ENCODE assay signal across 15 cellular contexts in the genomic region with DNA sequence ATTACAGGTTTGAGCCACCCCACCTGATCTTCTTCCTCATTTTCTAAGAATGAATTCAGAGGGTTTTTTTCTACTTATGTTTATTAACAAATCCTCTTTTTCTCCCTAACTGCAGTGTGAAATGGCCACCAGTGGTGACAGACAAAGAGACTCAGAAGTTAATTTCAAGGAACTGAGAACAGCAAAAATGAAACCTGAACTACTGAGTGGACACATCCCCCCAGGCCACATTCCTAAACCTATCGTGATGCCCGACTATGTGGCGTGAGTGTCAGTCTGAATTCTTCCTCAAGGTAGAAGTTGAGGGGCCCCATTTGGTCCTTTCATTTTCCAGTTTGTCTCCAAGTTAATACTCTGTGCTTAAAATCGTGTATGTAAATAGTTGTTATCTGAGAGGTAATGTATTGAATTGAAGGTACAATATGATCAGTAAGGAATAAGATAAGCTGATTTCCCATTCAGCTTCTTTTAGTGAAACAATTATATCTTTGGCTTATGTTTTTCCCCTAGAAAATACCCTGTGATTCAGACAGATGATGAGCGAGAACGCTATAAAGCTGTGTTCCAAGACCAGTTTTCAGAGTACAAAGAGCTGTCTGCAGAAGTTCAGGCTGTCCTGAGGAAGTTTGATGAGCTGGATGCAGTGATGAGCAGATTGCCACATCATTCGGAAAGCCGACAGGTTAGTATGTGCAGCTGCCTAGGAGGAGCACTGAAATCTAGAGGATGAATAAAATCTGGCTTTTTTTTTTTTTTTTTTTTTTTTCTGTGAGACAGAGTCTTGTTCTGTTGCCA. TPM values are rescaled to one million over a fixed set of nuclear protein-coding genes. Genes with fewer than 3 reads are reported as not detected.
A peak's percentile ranks its signal among the peaks of the same experiment; 100 is the strongest.
DNase-seq lines count a peak whose midpoint lies in the region; ATAC-seq and TF ChIP-seq lines count a peak whose summit lies in the region.
"Had no signal": no experiment of that assay in that cellular context is flagged by ENCODE, and none has a peak within 500 bp of the region (broad histone marks: within the 10 kb centered on the region; RNA-seq: fewer than 3 reads in every experiment).

No MANE protein-coding gene starts in this region.

- H3K4me3 Mint-ChIP-seq in activated T-cell treated with anti-CD3 and anti-CD28 coated beads, Interleukin-2, amount 50 U/mL, for 24 hours, result no peak overlapping the region
- no peak overlapping the region for H3K4me3 Mint-ChIP-seq in type B pancreatic cell
- no peak overlapping the region for H3K4me3 Mint-ChIP-seq in activated CD8-positive, alpha-beta T cell treated with anti-CD3 and anti-CD28 coated beads, Interleukin-2, amount 10 ng/mL, durations not matched to agents 7 days and 5 days

- TF ChIP-seq CTCF in type B pancreatic cell (conservative IDR thresholded peaks at IDR 0.05) (no peak), RWPE1 (conservative IDR thresholded peaks at IDR 0.05; ENCODE audit: low read depth) (no peak)

- H3K4me1 Mint-ChIP-seq in activated T-cell treated with anti-CD3 and anti-CD28 coated beads, Interleukin-2, amount 50 U/mL, for 24 hours (ENCODE audit: low read depth), result no peaks in the 10 kb centered on the region
- peaks cover 3% of the 10 kb centered on the region for H3K4me1 Mint-ChIP-seq in type B pancreatic cell (ENCODE audit: unreplicated experiment)
- H3K4me1 Mint-ChIP-seq in activated CD8-positive, alpha-beta T cell treated with anti-CD3 and anti-CD28 coated beads, Interleukin-2, amount 10 ng/mL, durations not matched to agents 7 days and 5 days (ENCODE audit: low read depth), result no peaks in the 10 kb centered on the region

- ATAC-seq in GM21619 (IDR thresholded peaks at IDR 0.05; ENCODE audit: unreplicated experiment), result peak; percentile 59
- peak; percentile 72 for ATAC-seq in HG03378 (IDR thresholded peaks at IDR 0.05; ENCODE audit: unreplicated experiment)
- ATAC-seq in activated CD8-positive, alpha-beta T cell treated with anti-CD3 and anti-CD28 coated beads, Interleukin-2, amount 10 ng/mL, durations not matched to agents 7 days and 5 days, result no peak
- ATAC-seq: lower lobe of right lung, Panc1 had no signal

- H3K9me3 Mint-ChIP-seq in activated T-cell treated with anti-CD3 and anti-CD28 coated beads, Interleukin-2, amount 50 U/mL, for 24 hours, result no peaks in the 10 kb centered on the region
- no peaks in the 10 kb centered on the region for H3K9me3 Mint-ChIP-seq in type B pancreatic cell
- H3K9me3 Mint-ChIP-seq in activated CD8-positive, alpha-beta T cell treated with anti-CD3 and anti-CD28 coated beads, Interleukin-2, amount 10 ng/mL, durations not matched to agents 7 days and 5 days (ENCODE audit: insufficient read depth), result no peaks in the 10 kb centered on the region

- no peak overlapping the region for H3K27ac ChIP-seq in RWPE1
- H3K27ac ChIP-seq: lower lobe of right lung had no signal

- DNase-seq in activated T-cell treated with anti-CD3 and anti-CD28 coated beads, Interleukin-2, amount 50 U/mL, for 24 hours, result no peak
- DNase-seq in activated T-cell treated with anti-CD3 and anti-CD28 coated beads, Interleukin-2, amount 50 U/mL, for 48 hours, result no peak
- peak; percentile 18 for DNase-seq in type B pancreatic cell (ENCODE audit: extremely low spot score, unreplicated experiment)
- DNase-seq in RWPE1 (ENCODE audit: low spot score), result no peak
- DNase-seq in activated CD8-positive, alpha-beta T cell treated with anti-CD3 and anti-CD28 coated beads, Interleukin-2, amount 10 ng/mL, durations not matched to agents 7 days and 5 days, result no peak
- DNase-seq in activated naive CD4-positive, alpha-beta T cell (lab: John Stamatoyannopoulos, UW), result no peak
- DNase-seq: activated T-cell treated with anti-CD3 and anti-CD28 coated beads, Interleukin-2, amount 50 U/mL, for 1 hour; KG1; lower lobe of right lung; NCI-H2107; posterior cingulate gyrus; stimulated activated CD4-positive, alpha-beta T cell treated with anti-CD3 and anti-CD28 coated beads, Interleukin-2, amount 100 ng/mL, for 24 hours had no signal

- no peaks in the 10 kb centered on the region for H3K36me3 Mint-ChIP-seq in activated T-cell treated with anti-CD3 and anti-CD28 coated beads, Interleukin-2, amount 50 U/mL, for 24 hours (ENCODE audit: low read depth)
- peaks cover 12% of the 10 kb centered on the region for H3K36me3 Mint-ChIP-seq in type B pancreatic cell
- no peaks in the 10 kb centered on the region for H3K36me3 Mint-ChIP-seq in activated CD8-positive, alpha-beta T cell treated with anti-CD3 and anti-CD28 coated beads, Interleukin-2, amount 10 ng/mL, durations not matched to agents 7 days and 5 days (ENCODE audit: low read depth)

- POLR2A ChIA-PET in RWPE1 (lab: Yijun Ruan, JAX; ENCODE audit: low non-redundant PET), result no interaction called here
- POLR2A ChIA-PET in activated CD8-positive, alpha-beta T cell treated with anti-CD3 and anti-CD28 coated beads, Interleukin-2, amount 10 ng/mL, durations not matched to agents 7 days and 5 days (lab: Charles Lee), result interaction anchor here (0.5 kb wide), 1 partner anchor 87 kb away, joined by 3 read pairs; no protein-coding TSS in a partner anchor

- no peaks in the 10 kb centered on the region for H3K27me3 Mint-ChIP-seq in activated T-cell treated with anti-CD3 and anti-CD28 coated beads, Interleukin-2, amount 50 U/mL, for 24 hours
- no peaks in the 10 kb centered on the region for H3K27me3 Mint-ChIP-seq in type B pancreatic cell
- H3K27me3 Mint-ChIP-seq in activated CD8-positive, alpha-beta T cell treated with anti-CD3 and anti-CD28 coated beads, Interleukin-2, amount 10 ng/mL, durations not matched to agents 7 days and 5 days (ENCODE audit: low read depth), result no peaks in the 10 kb centered on the region

- CTCF ChIA-PET in RWPE1 (lab: Yijun Ruan, JAX), result interaction anchor here (0.5 kb wide), 1 partner anchor 15 kb away, joined by 3 read pairs; no protein-coding TSS in a partner anchor
- CTCF ChIA-PET in activated CD8-positive, alpha-beta T cell treated with anti-CD3 and anti-CD28 coated beads, Interleukin-2, amount 10 ng/mL, durations not matched to agents 7 days and 5 days (lab: Charles Lee), result no interaction called here

- H3K27ac Mint-ChIP-seq in activated T-cell treated with anti-CD3 and anti-CD28 coated beads, Interleukin-2, amount 50 U/mL, for 24 hours, result peak overlapping the region; percentile 7
- H3K27ac Mint-ChIP-seq in type B pancreatic cell, result peak overlapping the region; percentile 81
- H3K27ac Mint-ChIP-seq in activated CD8-positive, alpha-beta T cell treated with anti-CD3 and anti-CD28 coated beads, Interleukin-2, amount 10 ng/mL, durations not matched to agents 7 days and 5 days, result no peak overlapping the region

RNA-seq across cellular contexts. Expression of a gene that starts 17.7 kb away (rescaled TPM):
- 26.1 and 62.5 TPM in 2 replicates for total RNA-seq in type B pancreatic cell (ENCODE audit: low replicate concordance)
- under 1 TPM; 0.18 to 0.26 TPM for total RNA-seq in activated CD8-positive, alpha-beta T cell treated with anti-CD3 and anti-CD28 coated beads, Interleukin-2, amount 10 ng/mL, durations not matched to agents 7 days and 5 days

RNA-seq across cellular contexts. Expression of a gene that starts 60.0 kb away (rescaled TPM):
- 57.5 and 135 TPM in 2 replicates for total RNA-seq in type B pancreatic cell (ENCODE audit: low replicate concordance)
- total RNA-seq in activated CD8-positive, alpha-beta T cell treated with anti-CD3 and anti-CD28 coated beads, Interleukin-2, amount 10 ng/mL, durations not matched to agents 7 days and 5 days, result 1 to 10 TPM; 1.3 to 2.2 TPM

Comparison
In these comparisons a context has a peak if more than half of its experiments do, and no peak if none do; other contexts are left out.
1. RNA of a gene that starts 17.7 kb away (total RNA-seq): 26.1 to 62.5 TPM in type B pancreatic cell; 0.18 to 0.26 TPM in activated CD8-positive, alpha-beta T cell treated with anti-CD3 and anti-CD28 coated beads, Interleukin-2, amount 10 ng/mL, durations not matched to agents 7 days and 5 days; every median in the first group is over 10 times any median in the second.
2. RNA of a gene that starts 60.0 kb away (total RNA-seq): 57.5 to 135 TPM in type B pancreatic cell; 1.3 to 2.2 TPM in activated CD8-positive, alpha-beta T cell treated with anti-CD3 and anti-CD28 coated beads, Interleukin-2, amount 10 ng/mL, durations not matched to agents 7 days and 5 days; every median in the first group is over 10 times any median in the second.